Comparison of ENCODE assay signal across 1 cellular context in genomic region chr9:129395633-129396364, GRCh38.
A peak's percentile ranks its signal among the peaks of the same experiment; 100 is the strongest.
TF ChIP-seq lines count a peak whose summit lies in the region.

No MANE protein-coding gene starts in this region.

TF ChIP-seq in HepG2, 621 proteins besides CTCF, POLR2A, EP300 and RAD21 (continued from another document):
- no peak for TF ChIP-seq KDM2A (CRISPR knock-in tag; IDR thresholded peaks at IDR 0.05; ENCODE audit: borderline replicate concordance, low read depth)
- 0 out of 2 replicates have a peak, but pooled peaks have one; percentile 14 for TF ChIP-seq FOXA1 (IDR thresholded peaks at IDR 0.05)
- TF ChIP-seq FOXA1 (CRISPR knock-in tag; IDR thresholded peaks at IDR 0.05): no peak
- no peak for TF ChIP-seq ATRX (CRISPR knock-in tag; IDR thresholded peaks at IDR 0.05; ENCODE audit: borderline replicate concordance)
- TF ChIP-seq ZNF260 (CRISPR knock-in tag; IDR thresholded peaks at IDR 0.05; ENCODE audit: borderline replicate concordance, low read depth): no peak
TF ChIP-seq in HepG2: peak in this region for 1.
